In genomic region chr9:100066539-100066938, GRCh38 we compare ENCODE assay signal across 9 cellular contexts. TPM values are rescaled to one million over a fixed set of nuclear protein-coding genes. Genes with fewer than 3 reads are reported as not detected.
DNase-seq lines count a peak whose midpoint lies in the region; ATAC-seq and TF ChIP-seq lines count a peak whose summit lies in the region.
"Had no signal": no experiment of that assay in that cellular context is flagged by ENCODE, and none has a peak within 500 bp of the region (broad histone marks: within the 10 kb centered on the region; RNA-seq: fewer than 3 reads in every experiment).

No MANE protein-coding gene starts in this region.

- no peak overlapping the region for H3K4me3 ChIP-seq in body of pancreas
- H3K4me3 ChIP-seq: tibial nerve had no signal

- DNase-seq in NOMO-1 treated with DMSO at 0.1 percent for 48 hours (lab: John Stamatoyannopoulos, UW; ENCODE audit: unreplicated experiment): peak; percentile 23
- DNase-seq in NOMO-1 treated with dmso at 0.1 percent for 144 hours (lab: John Stamatoyannopoulos, UW; ENCODE audit: unreplicated experiment): no peak
- DNase-seq in body of pancreas: no peak
- DNase-seq in NCI-H774 (lab: John Stamatoyannopoulos, UW): no peak
- DNase-seq in activated T-helper 1 cell treated with anti-CD3 and anti-CD28 coated beads, Interleukin-12 subunit alpha, Interleukin-12 subunit beta, Interleukin-2, Interleukin-4 antibody, amounts not matched to agents 30 ng/mL and 10 ng/mL and 1 ng/mL, durations not matched to agents 14 hours and 24 hours and 36 hours (ENCODE audit: low spot score): no peak
- no peak for DNase-seq in stimulated activated CD4-positive, alpha-beta T cell treated with anti-CD3 and anti-CD28 coated beads, Interleukin-4, amount 100 ng/mL, for 24 hours

- H3K4me3 Mint-ChIP-seq in stimulated activated memory B cell treated with anti-CD40 and anti-IgM and Interleukin-4, amounts not matched to agents 10 μg/mL and 1 μg/mL and 100 μg/mL, for 72 hours: no peak overlapping the region
- no peak overlapping the region for H3K4me3 Mint-ChIP-seq in activated T-helper 1 cell treated with anti-CD3 and anti-CD28 coated beads, Interleukin-12 subunit alpha, Interleukin-12 subunit beta, Interleukin-2, Interleukin-4 antibody, amounts not matched to agents 30 ng/mL and 10 ng/mL and 1 ng/mL, durations not matched to agents 14 hours and 24 hours and 36 hours

- TF ChIP-seq CTCF in body of pancreas (IDR thresholded peaks at IDR 0.05): no peak

- H3K27ac ChIP-seq in body of pancreas: no peak overlapping the region

- H3K9me3 ChIP-seq in body of pancreas: no peaks in the 10 kb centered on the region
- H3K9me3 ChIP-seq: tibial nerve had no signal

- peak overlapping the region; percentile 44 for H3K27ac Mint-ChIP-seq in stimulated activated memory B cell treated with anti-CD40 and anti-IgM and Interleukin-4, amounts not matched to agents 10 μg/mL and 1 μg/mL and 100 μg/mL, for 72 hours
- no peak overlapping the region for H3K27ac Mint-ChIP-seq in activated T-helper 1 cell treated with anti-CD3 and anti-CD28 coated beads, Interleukin-12 subunit alpha, Interleukin-12 subunit beta, Interleukin-2, Interleukin-4 antibody, amounts not matched to agents 30 ng/mL and 10 ng/mL and 1 ng/mL, durations not matched to agents 14 hours and 24 hours and 36 hours

- no peaks in the 10 kb centered on the region for H3K36me3 Mint-ChIP-seq in stimulated activated memory B cell treated with anti-CD40 and anti-IgM and Interleukin-4, amounts not matched to agents 10 μg/mL and 1 μg/mL and 100 μg/mL, for 72 hours
- H3K36me3 Mint-ChIP-seq in activated T-helper 1 cell treated with anti-CD3 and anti-CD28 coated beads, Interleukin-12 subunit alpha, Interleukin-12 subunit beta, Interleukin-2, Interleukin-4 antibody, amounts not matched to agents 30 ng/mL and 10 ng/mL and 1 ng/mL, durations not matched to agents 14 hours and 24 hours and 36 hours (ENCODE audit: low read depth): peaks cover 7% of the 10 kb centered on the region

- ATAC-seq in HG03175 (IDR thresholded peaks at IDR 0.05; ENCODE audit: unreplicated experiment) (peak; percentile 92), body of pancreas (peak; percentile 21)
- peak; percentile 51 for ATAC-seq in stimulated activated memory B cell treated with anti-CD40 and anti-IgM and Interleukin-4, amounts not matched to agents 10 μg/mL and 1 μg/mL and 100 μg/mL, for 72 hours

- peaks cover 27% of the 10 kb centered on the region for H3K4me1 Mint-ChIP-seq in stimulated activated memory B cell treated with anti-CD40 and anti-IgM and Interleukin-4, amounts not matched to agents 10 μg/mL and 1 μg/mL and 100 μg/mL, for 72 hours
- H3K4me1 Mint-ChIP-seq in activated T-helper 1 cell treated with anti-CD3 and anti-CD28 coated beads, Interleukin-12 subunit alpha, Interleukin-12 subunit beta, Interleukin-2, Interleukin-4 antibody, amounts not matched to agents 30 ng/mL and 10 ng/mL and 1 ng/mL, durations not matched to agents 14 hours and 24 hours and 36 hours (ENCODE audit: low read depth): peaks cover 6% of the 10 kb centered on the region

- H3K36me3 ChIP-seq in body of pancreas (replicated peaks in 1 of 2; ENCODE audit: insufficient read depth in 1 of 2, low read depth in 2 of 2): no peaks in the 10 kb centered on the region
- H3K36me3 ChIP-seq: tibial nerve had no signal

- H3K27me3 Mint-ChIP-seq in stimulated activated memory B cell treated with anti-CD40 and anti-IgM and Interleukin-4, amounts not matched to agents 10 μg/mL and 1 μg/mL and 100 μg/mL, for 72 hours: no peaks in the 10 kb centered on the region
- no peaks in the 10 kb centered on the region for H3K27me3 Mint-ChIP-seq in activated T-helper 1 cell treated with anti-CD3 and anti-CD28 coated beads, Interleukin-12 subunit alpha, Interleukin-12 subunit beta, Interleukin-2, Interleukin-4 antibody, amounts not matched to agents 30 ng/mL and 10 ng/mL and 1 ng/mL, durations not matched to agents 14 hours and 24 hours and 36 hours (ENCODE audit: insufficient read depth)

- WGBS in body of pancreas, 2 donors: 22 to 39% methylated on average over 2 of the region's 2 CpGs

- no peaks in the 10 kb centered on the region for H3K9me3 Mint-ChIP-seq in stimulated activated memory B cell treated with anti-CD40 and anti-IgM and Interleukin-4, amounts not matched to agents 10 μg/mL and 1 μg/mL and 100 μg/mL, for 72 hours
- no peaks in the 10 kb centered on the region for H3K9me3 Mint-ChIP-seq in activated T-helper 1 cell treated with anti-CD3 and anti-CD28 coated beads, Interleukin-12 subunit alpha, Interleukin-12 subunit beta, Interleukin-2, Interleukin-4 antibody, amounts not matched to agents 30 ng/mL and 10 ng/mL and 1 ng/mL, durations not matched to agents 14 hours and 24 hours and 36 hours

- TF ChIP-seq POLR2A in body of pancreas (IDR thresholded peaks at IDR 0.05): no peak

- H3K27me3 ChIP-seq in body of pancreas: no peaks in the 10 kb centered on the region
- H3K27me3 ChIP-seq: tibial nerve had no signal

- intact Hi-C loops in body of pancreas (cut with DNase I): no loop called here
- intact Hi-C loops in activated T-helper 1 cell treated with anti-CD3 and anti-CD28 coated beads, Interleukin-12 subunit alpha, Interleukin-12 subunit beta, Interleukin-2, Interleukin-4 antibody, amounts not matched to agents 30 ng/mL and 10 ng/mL and 1 ng/mL, durations not matched to agents 14 hours and 24 hours and 36 hours (cut with micrococcal nuclease): no loop called here

- H3K4me1 ChIP-seq in body of pancreas: peaks cover 25% of the 10 kb centered on the region

RNA-seq across cellular contexts. Expression of gene ERP44, which starts 32.3 kb away (rescaled TPM):
- total RNA-seq in body of pancreas: 10 to 100 TPM; 11.2 to 11.5 TPM
- 17.3 and 18.1 TPM in 2 replicates for total RNA-seq in activated T-helper 1 cell treated with anti-CD3 and anti-CD28 coated beads, Interleukin-12 subunit alpha, Interleukin-12 subunit beta, Interleukin-2, Interleukin-4 antibody, amounts not matched to agents 30 ng/mL and 10 ng/mL and 1 ng/mL, durations not matched to agents 14 hours and 24 hours and 36 hours

RNA-seq across cellular contexts. Expression of gene INVS, which starts 32.5 kb away (rescaled TPM):
- total RNA-seq in body of pancreas: 10 to 100 TPM; 28.3 to 29.8 TPM
- total RNA-seq in activated T-helper 1 cell treated with anti-CD3 and anti-CD28 coated beads, Interleukin-12 subunit alpha, Interleukin-12 subunit beta, Interleukin-2, Interleukin-4 antibody, amounts not matched to agents 30 ng/mL and 10 ng/mL and 1 ng/mL, durations not matched to agents 14 hours and 24 hours and 36 hours: 16.3 and 17.0 TPM in 2 replicates

Comparison
In these comparisons a context has a peak if more than half of its experiments do, and no peak if none do; other contexts are left out.
1. ATAC-seq: peak in every context shown above with its lines; median percentile 92 in HG03175; 51 in stimulated activated memory B cell treated with anti-CD40 and anti-IgM and Interleukin-4, amounts not matched to agents 10 μg/mL and 1 μg/mL and 100 μg/mL, for 72 hours; 21 in body of pancreas.